Comparison of ENCODE assay signal across 10 cellular contexts in genomic region chr10:47152861-47153349, GRCh38.
DNase-seq lines count a peak whose midpoint lies in the region; ATAC-seq and TF ChIP-seq lines count a peak whose summit lies in the region.
"Had no signal": no experiment of that assay in that cellular context is flagged by ENCODE, and none has a peak within 500 bp of the region (broad histone marks: within the 10 kb centered on the region; RNA-seq: fewer than 3 reads in every experiment).

No MANE protein-coding gene starts in this region.

- POLR2A ChIA-PET in HEK293T (lab: Yijun Ruan, JAX), result no interaction called here

- no peak overlapping the region for H3K4me3 Mint-ChIP-seq in activated T-helper 17 cell treated with anti-CD3 and anti-CD28 coated beads, Interleukin-2, amount 50 U/mL, for 72 hours
- H3K4me3 Mint-ChIP-seq: central memory CD8-positive, alpha-beta T cell; naive B cell had no signal

- peaks cover 8% of the 10 kb centered on the region for H3K4me1 Mint-ChIP-seq in activated T-helper 17 cell treated with anti-CD3 and anti-CD28 coated beads, Interleukin-2, amount 50 U/mL, for 72 hours
- H3K4me1 Mint-ChIP-seq: naive B cell had no signal

- peak; percentile 68 for ATAC-seq in activated T-helper 17 cell treated with anti-CD3 and anti-CD28 coated beads, Interleukin-2, amount 50 U/mL, for 72 hours (replicated peaks)

- peak; percentile 39 for DNase-seq in CD1c-positive myeloid dendritic cell (ENCODE audit: extremely low spot score)
- peak; percentile 11 for DNase-seq in HS-5 (ENCODE audit: low read depth)
- peak; percentile 3 for DNase-seq in kidney glomerular epithelial cell (lab: John Stamatoyannopoulos, UW)
- no peak for DNase-seq in ecto neural progenitor cell (ENCODE audit: low spot score)
- DNase-seq in cortex of kidney (lab: John Stamatoyannopoulos, UW), result no peak
- no peak for DNase-seq in HEK293T (ENCODE audit: extremely low spot score)
- no peak for DNase-seq in AG08395 (ENCODE audit: low spot score)
- DNase-seq: naive B cell had no signal

- no peaks in the 10 kb centered on the region for H3K27me3 Mint-ChIP-seq in activated T-helper 17 cell treated with anti-CD3 and anti-CD28 coated beads, Interleukin-2, amount 50 U/mL, for 72 hours
- H3K27me3 Mint-ChIP-seq: central memory CD8-positive, alpha-beta T cell had no signal

- H3K36me3 Mint-ChIP-seq in activated T-helper 17 cell treated with anti-CD3 and anti-CD28 coated beads, Interleukin-2, amount 50 U/mL, for 72 hours (ENCODE audit: low read depth), result no peaks in the 10 kb centered on the region

- peaks cover 18% of the 10 kb centered on the region for H3K9me3 Mint-ChIP-seq in activated T-helper 17 cell treated with anti-CD3 and anti-CD28 coated beads, Interleukin-2, amount 50 U/mL, for 72 hours

- CTCF ChIA-PET in HEK293T (lab: Yijun Ruan, JAX), result interaction anchor here (0.6 to 1.2 kb wide), 2 partner anchors 9 to 116 kb away, joined by 3 read pairs; no protein-coding TSS in a partner anchor

- peak overlapping the region; percentile 60 for H3K27ac Mint-ChIP-seq in activated T-helper 17 cell treated with anti-CD3 and anti-CD28 coated beads, Interleukin-2, amount 50 U/mL, for 72 hours
- H3K27ac Mint-ChIP-seq: naive B cell had no signal

TF ChIP-seq in HEK293T, 16 proteins besides CTCF, POLR2A, EP300 and RAD21:
- TF ChIP-seq FOXA1 (IDR thresholded peaks at IDR 0.05), result no peak
- TF ChIP-seq SUZ12 (IDR thresholded peaks at IDR 0.05), result no peak
- no peak for TF ChIP-seq HDGF (IDR thresholded peaks at IDR 0.05; ENCODE audit: borderline replicate concordance)
- no peak for TF ChIP-seq PKNOX1 (IDR thresholded peaks at IDR 0.05)
- no peak for TF ChIP-seq ARNT (IDR thresholded peaks at IDR 0.05)
- no peak for TF ChIP-seq FOXK2 (IDR thresholded peaks at IDR 0.05)
- TF ChIP-seq SP1 (IDR thresholded peaks at IDR 0.05), result no peak
- TF ChIP-seq CTBP1 (IDR thresholded peaks at IDR 0.05; ENCODE audit: borderline replicate concordance), result no peak
- TF ChIP-seq LEF1 (IDR thresholded peaks at IDR 0.05; ENCODE audit: borderline replicate concordance), result no peak

Comparison
In these comparisons a context has a peak if more than half of its experiments do, and no peak if none do; other contexts are left out.
1. DNase-seq: peak in CD1c-positive myeloid dendritic cell (single experiment), HS-5 (single experiment) and kidney glomerular epithelial cell (single experiment); none in ecto neural progenitor cell (single experiment), cortex of kidney (single experiment), HEK293T (single experiment) and AG08395 (single experiment).